Comparison of ENCODE assay signal across 9 cellular contexts in the genomic region with DNA sequence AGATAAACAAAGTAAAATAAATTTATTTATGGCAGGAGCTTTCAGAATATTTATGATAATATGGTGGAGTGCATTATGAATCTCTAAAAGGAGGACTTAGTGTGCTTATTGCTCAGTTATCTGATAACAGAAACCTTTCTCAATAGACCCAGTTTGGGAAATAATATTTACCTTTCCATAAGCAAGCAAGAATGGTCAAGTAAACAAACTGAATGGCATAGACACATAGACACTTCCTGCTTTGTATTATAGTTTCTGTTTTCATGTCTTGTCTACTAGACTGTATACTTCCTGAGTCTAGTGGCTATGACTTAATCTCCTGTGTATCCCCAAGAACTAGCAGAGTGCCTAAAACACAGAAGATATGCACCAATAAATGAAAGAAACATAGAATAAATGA.
DNase-seq lines count a peak whose midpoint lies in the region; ATAC-seq and TF ChIP-seq lines count a peak whose summit lies in the region.
"Had no signal": no experiment of that assay in that cellular context is flagged by ENCODE, and none has a peak within 500 bp of the region (broad histone marks: within the 10 kb centered on the region; RNA-seq: fewer than 3 reads in every experiment).

No MANE protein-coding gene starts in this region.

- ATAC-seq in GM18861 (IDR thresholded peaks at IDR 0.05; ENCODE audit: unreplicated experiment) = peak; percentile 47
- peak; percentile 42 for ATAC-seq in GM21717 (IDR thresholded peaks at IDR 0.05; ENCODE audit: unreplicated experiment)
- ATAC-seq in HG03469 (IDR thresholded peaks at IDR 0.05; ENCODE audit: unreplicated experiment) = peak; percentile 54
- ATAC-seq in gastrocnemius medialis = no peak

- TF ChIP-seq POLR2A in tibial nerve (IDR thresholded peaks at IDR 0.05) (no peak), gastrocnemius medialis (IDR thresholded peaks at IDR 0.05) (no peak)

- no peaks in the 10 kb centered on the region for H3K27me3 ChIP-seq in liver (ENCODE audit: control insufficient read depth in 4 of 4, insufficient read depth in 4 of 4, low read length in 3 of 4)
- H3K27me3 ChIP-seq in tibial nerve = no peaks in the 10 kb centered on the region
- H3K27me3 ChIP-seq in gastrocnemius medialis = no peaks in the 10 kb centered on the region

- no peak for TF ChIP-seq EP300 in tibial nerve (IDR thresholded peaks at IDR 0.05)

- TF ChIP-seq CTCF in liver (IDR thresholded peaks at IDR 0.05; ENCODE audit: low read depth, low read length, missing input control) (no peak), tibial nerve (IDR thresholded peaks at IDR 0.05) (no peak), gastrocnemius medialis (IDR thresholded peaks at IDR 0.05 in 4 of 5, conservative IDR thresholded peaks at IDR 0.05 in 1 of 5) (no peak)

- H3K36me3 ChIP-seq in liver (ENCODE audit: control insufficient read depth in 4 of 4, insufficient read depth in 3 of 4, low read depth in 1 of 4, low read length in 3 of 4) (no peaks in the 10 kb centered on the region), tibial nerve (no peaks in the 10 kb centered on the region), gastrocnemius medialis (no peaks in the 10 kb centered on the region)
- H3K36me3 ChIP-seq: HAP-1 had no signal

- H3K27ac ChIP-seq in liver (ENCODE audit: low read depth in 1 of 2, low read length in 2 of 2) (no peak overlapping the region), tibial nerve (no peak overlapping the region), gastrocnemius medialis (no peak overlapping the region)

- H3K9ac ChIP-seq in liver (ENCODE audit: low read depth in 1 of 2, low read length in 2 of 2) = no peak overlapping the region

- no peak for DNase-seq in stimulated activated CD4-positive, alpha-beta T cell treated with anti-CD3 and anti-CD28 coated beads, Interleukin-4, amount 100 ng/mL, for 24 hours
- no peak for DNase-seq in activated CD4-positive, alpha-beta T cell treated with anti-CD3 and anti-CD28 coated beads for 48 hours
- DNase-seq in tibial nerve (ENCODE audit: low spot score in 2 of 2) (no peak), gastrocnemius medialis (no peak)

- H3K4me1 ChIP-seq in liver (ENCODE audit: control insufficient read depth in 4 of 4, insufficient read depth in 4 of 4, low read length in 3 of 4) = peaks cover 0 to 10% (median 8%) of the 10 kb centered on the region in 4 donors
- peaks cover 0 to 14% (median 2%) of the 10 kb centered on the region in 4 donors for H3K4me1 ChIP-seq in tibial nerve
- H3K4me1 ChIP-seq in gastrocnemius medialis = no peaks in the 10 kb centered on the region

- TF ChIP-seq RAD21 in liver (IDR thresholded peaks at IDR 0.05) = no peak

- in situ Hi-C loops in gastrocnemius medialis (cut with MboI; ENCODE audit: low sequenced_read_pairs in 4 of 4) = loop anchor here in 1 of 4 donors (25.0 kb wide), 1 partner anchor 548 kb away; no protein-coding TSS in a partner anchor

- H3K4me3 ChIP-seq in liver (ENCODE audit: low read depth in 1 of 3, low read length in 3 of 3) (no peak overlapping the region), tibial nerve (no peak overlapping the region), gastrocnemius medialis (no peak overlapping the region)
- H3K4me3 ChIP-seq: HAP-1 had no signal

- H3K9me3 ChIP-seq in liver (ENCODE audit: control insufficient read depth in 4 of 4, low read length in 3 of 4) = no peaks in the 10 kb centered on the region
- H3K9me3 ChIP-seq in tibial nerve = no peaks in the 10 kb centered on the region
- no peaks in the 10 kb centered on the region for H3K9me3 ChIP-seq in gastrocnemius medialis
- H3K9me3 ChIP-seq: HAP-1 had no signal

- intact Hi-C loops in gastrocnemius medialis (cut with DNase I; ENCODE audit: low total_unique reads) = no loop called here

TF ChIP-seq in liver, 16 proteins besides CTCF, POLR2A, EP300 and RAD21:
- TF ChIP-seq HNF4A (conservative IDR thresholded peaks at IDR 0.05) = peak; percentile 28 to 45
- TF ChIP-seq, protein P1, sequence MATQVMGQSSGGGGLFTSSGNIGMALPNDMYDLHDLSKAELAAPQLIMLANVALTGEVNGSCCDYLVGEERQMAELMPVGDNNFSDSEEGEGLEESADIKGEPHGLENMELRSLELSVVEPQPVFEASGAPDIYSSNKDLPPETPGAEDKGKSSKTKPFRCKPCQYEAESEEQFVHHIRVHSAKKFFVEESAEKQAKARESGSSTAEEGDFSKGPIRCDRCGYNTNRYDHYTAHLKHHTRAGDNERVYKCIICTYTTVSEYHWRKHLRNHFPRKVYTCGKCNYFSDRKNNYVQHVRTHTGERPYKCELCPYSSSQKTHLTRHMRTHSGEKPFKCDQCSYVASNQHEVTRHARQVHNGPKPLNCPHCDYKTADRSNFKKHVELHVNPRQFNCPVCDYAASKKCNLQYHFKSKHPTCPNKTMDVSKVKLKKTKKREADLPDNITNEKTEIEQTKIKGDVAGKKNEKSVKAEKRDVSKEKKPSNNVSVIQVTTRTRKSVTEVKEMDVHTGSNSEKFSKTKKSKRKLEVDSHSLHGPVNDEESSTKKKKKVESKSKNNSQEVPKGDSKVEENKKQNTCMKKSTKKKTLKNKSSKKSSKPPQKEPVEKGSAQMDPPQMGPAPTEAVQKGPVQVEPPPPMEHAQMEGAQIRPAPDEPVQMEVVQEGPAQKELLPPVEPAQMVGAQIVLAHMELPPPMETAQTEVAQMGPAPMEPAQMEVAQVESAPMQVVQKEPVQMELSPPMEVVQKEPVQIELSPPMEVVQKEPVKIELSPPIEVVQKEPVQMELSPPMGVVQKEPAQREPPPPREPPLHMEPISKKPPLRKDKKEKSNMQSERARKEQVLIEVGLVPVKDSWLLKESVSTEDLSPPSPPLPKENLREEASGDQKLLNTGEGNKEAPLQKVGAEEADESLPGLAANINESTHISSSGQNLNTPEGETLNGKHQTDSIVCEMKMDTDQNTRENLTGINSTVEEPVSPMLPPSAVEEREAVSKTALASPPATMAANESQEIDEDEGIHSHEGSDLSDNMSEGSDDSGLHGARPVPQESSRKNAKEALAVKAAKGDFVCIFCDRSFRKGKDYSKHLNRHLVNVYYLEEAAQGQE (IDR thresholded peaks at IDR 0.05) = no peak
- TF ChIP-seq NR2F2 (IDR thresholded peaks at IDR 0.05) = no peak
- no peak for TF ChIP-seq FOXA1 (IDR thresholded peaks at IDR 0.05)
- TF ChIP-seq HNF4G (IDR thresholded peaks at IDR 0.05) = peak; percentile 22
- TF ChIP-seq RXRA (IDR thresholded peaks at IDR 0.05) = peak in 1 of 2 donors; percentile 48
- TF ChIP-seq GABPA (IDR thresholded peaks at IDR 0.05 in 1 of 2, conservative IDR thresholded peaks at IDR 0.05 in 1 of 2) = no peak
- TF ChIP-seq EGR1 (IDR thresholded peaks at IDR 0.05; ENCODE audit: low read depth in 2 of 2) = peak in 1 of 2 donors; percentile 45
- peak; percentile 64 for TF ChIP-seq MAX (IDR thresholded peaks at IDR 0.05)
- TF ChIP-seq ZBTB33 (IDR thresholded peaks at IDR 0.05) = peak; percentile 20

Comparison
In these comparisons a context has a peak if more than half of its experiments do, and no peak if none do; other contexts are left out.
1. ATAC-seq: peak in GM18861 (single experiment), GM21717 (single experiment) and HG03469 (single experiment); none in gastrocnemius medialis (0 of 2).